In genomic region chr12:121048442-121048841, GRCh38 we compare ENCODE assay signal across 21 cellular contexts. TPM values are rescaled to one million over a fixed set of nuclear protein-coding genes. Genes with fewer than 3 reads are reported as not detected.
DNase-seq lines count a peak whose midpoint lies in the region; ATAC-seq, FAIRE-seq and TF ChIP-seq lines count a peak whose summit lies in the region.
"Had no signal": no experiment of that assay in that cellular context is flagged by ENCODE, and none has a peak within 500 bp of the region (broad histone marks: within the 10 kb centered on the region; RNA-seq: fewer than 3 reads in every experiment).

No MANE protein-coding gene starts in this region.

- ATAC-seq in heart left ventricle (peak in 3 of 4 donors; percentile 24 to 49 (median 42)), T-cell (replicated peaks in 1 of 4) (peak in 1 of 4 experiments; percentile 33), HG03520 (IDR thresholded peaks at IDR 0.05; ENCODE audit: unreplicated experiment) (no peak)
- peak; percentile 52 for ATAC-seq in activated naive CD8-positive, alpha-beta T cell treated with anti-CD3 and anti-CD28 coated beads, Interleukin-2, amount 10 ng/mL, durations not matched to agents 7 days and 5 days (ENCODE audit: low read depth)
- ATAC-seq: left lobe of liver had no signal

- WGBS in heart left ventricle, 4 donors: 27 to 46% (median 42%) methylated on average over 6 to 7 of the region's 7 CpGs
- 37 to 68% (median 55%) methylated on average over 7 of the region's 7 CpGs for WGBS in small intestine, 3 donors

- no peak for TF ChIP-seq CTCF in heart left ventricle (IDR thresholded peaks at IDR 0.05)
- no peak for TF ChIP-seq CTCF in osteoblast (IDR thresholded peaks at IDR 0.05; ENCODE audit: extremely low read depth, low read depth, low read length)

- DNase-seq in heart left ventricle: peak in 1 of 5 donors; percentile 46
- DNase-seq in cardiac septum (ENCODE audit: low spot score): no peak
- DNase-seq in T-cell: peak in 1 of 34 experiments; percentile 9
- no peak for DNase-seq in activated naive CD8-positive, alpha-beta T cell treated with anti-CD3 and anti-CD28 coated beads, Interleukin-2, amount 10 ng/mL, durations not matched to agents 7 days and 5 days
- peak; percentile 14 for DNase-seq in small intestine
- DNase-seq in NCI-H2227 (lab: John Stamatoyannopoulos, UW; ENCODE audit: unreplicated experiment): no peak
- no peak for DNase-seq in osteoblast (ENCODE audit: insufficient read length, low spot score, missing footprints)
- DNase-seq: activated CD4-positive, CD25-positive, alpha-beta regulatory T cell treated with anti-CD3 and anti-CD28 coated beads, Interleukin-2, amount 50 U/mL, for 72 hours; COR-L47; cortex of kidney; midbrain; MM.1S; NCI-H1694; NK-92 treated with Interleukin-12 subunit alpha and Interleukin-12 subunit beta, amount 100 ng/mL, for 24 hours had no signal

- no peaks in the 10 kb centered on the region for H3K27me3 Mint-ChIP-seq in T-cell
- peaks cover 9% of the 10 kb centered on the region for H3K27me3 Mint-ChIP-seq in activated naive CD8-positive, alpha-beta T cell treated with anti-CD3 and anti-CD28 coated beads, Interleukin-2, amount 10 ng/mL, durations not matched to agents 7 days and 5 days

- no peak overlapping the region for H3K27ac ChIP-seq in heart left ventricle
- no peak overlapping the region for H3K27ac ChIP-seq in small intestine (ENCODE audit: low read depth in 1 of 2, low read length in 1 of 2)
- no peak overlapping the region for H3K27ac ChIP-seq in osteoblast (ENCODE audit: low read depth, low read length)
- H3K27ac ChIP-seq: breast epithelium, SK-N-MC had no signal

- H3K4me2 ChIP-seq in osteoblast (ENCODE audit: insufficient read depth, low read length): no peak overlapping the region

- no peaks in the 10 kb centered on the region for H3K9me3 ChIP-seq in heart left ventricle
- H3K9me3 ChIP-seq in small intestine (ENCODE audit: control insufficient read depth, low read depth): no peaks in the 10 kb centered on the region
- H3K9me3 ChIP-seq in osteoblast (ENCODE audit: low read depth, low read length): no peaks in the 10 kb centered on the region
- H3K9me3 ChIP-seq: breast epithelium had no signal

- no peaks in the 10 kb centered on the region for H3K36me3 ChIP-seq in heart left ventricle
- no peaks in the 10 kb centered on the region for H3K36me3 ChIP-seq in small intestine (ENCODE audit: control insufficient read depth in 2 of 2, insufficient read depth in 2 of 2, low read length in 2 of 2)
- no peaks in the 10 kb centered on the region for H3K36me3 ChIP-seq in osteoblast (ENCODE audit: insufficient read depth, low read length)
- H3K36me3 ChIP-seq: breast epithelium had no signal

- no peaks in the 10 kb centered on the region for H4K20me1 ChIP-seq in osteoblast (ENCODE audit: insufficient read depth, low read length)

- H3K27ac Mint-ChIP-seq in T-cell: peak overlapping the region; percentile 22 to 81
- H3K27ac Mint-ChIP-seq in activated naive CD8-positive, alpha-beta T cell treated with anti-CD3 and anti-CD28 coated beads, Interleukin-2, amount 10 ng/mL, durations not matched to agents 7 days and 5 days: peak overlapping the region; percentile 86
- H3K27ac Mint-ChIP-seq: IgD-negative memory B cell had no signal

- H3K79me2 ChIP-seq in osteoblast (ENCODE audit: insufficient read depth, low read length): no peaks in the 10 kb centered on the region

- no peak overlapping the region for H2AFZ ChIP-seq in osteoblast (ENCODE audit: low read length)

- CTCF ChIA-PET in T-cell (lab: Charles Lee): interaction anchor here in 1 of 2 donors (0.6 to 0.8 kb wide), 2 partner anchors 11 to 52 kb away, joined by 5 to 7 read pairs; no protein-coding TSS in a partner anchor

- intact Hi-C loops in heart left ventricle (cut with DNase I) (no loop called here), cardiac septum (cut with DNase I) (no loop called here)

- no peaks in the 10 kb centered on the region for H3K27me3 ChIP-seq in heart left ventricle
- no peaks in the 10 kb centered on the region for H3K27me3 ChIP-seq in small intestine (ENCODE audit: control insufficient read depth in 2 of 2, insufficient read depth in 2 of 2, low read length in 2 of 2)
- peaks cover 4% of the 10 kb centered on the region for H3K27me3 ChIP-seq in osteoblast (ENCODE audit: insufficient read depth, low read length)
- H3K27me3 ChIP-seq: breast epithelium had no signal

- H3K4me3 ChIP-seq in heart left ventricle (no peak overlapping the region), small intestine (ENCODE audit: low read depth in 1 of 2, low read length in 2 of 2) (no peak overlapping the region), osteoblast (ENCODE audit: insufficient read depth, low read length) (no peak overlapping the region)
- H3K4me3 ChIP-seq: breast epithelium, SK-N-MC had no signal

- H3K4me1 Mint-ChIP-seq in T-cell: peaks cover 0 to 5% (median 4%) of the 10 kb centered on the region in 3 donors
- H3K4me1 Mint-ChIP-seq in activated naive CD8-positive, alpha-beta T cell treated with anti-CD3 and anti-CD28 coated beads, Interleukin-2, amount 10 ng/mL, durations not matched to agents 7 days and 5 days: peaks cover 11% of the 10 kb centered on the region
- H3K4me1 Mint-ChIP-seq: neural crest cell had no signal

- H3K36me3 Mint-ChIP-seq in T-cell: no peaks in the 10 kb centered on the region
- H3K36me3 Mint-ChIP-seq in activated naive CD8-positive, alpha-beta T cell treated with anti-CD3 and anti-CD28 coated beads, Interleukin-2, amount 10 ng/mL, durations not matched to agents 7 days and 5 days: no peaks in the 10 kb centered on the region
- H3K36me3 Mint-ChIP-seq: IgD-negative memory B cell had no signal

- H3K9me3 Mint-ChIP-seq in T-cell: no peaks in the 10 kb centered on the region
- H3K9me3 Mint-ChIP-seq in activated naive CD8-positive, alpha-beta T cell treated with anti-CD3 and anti-CD28 coated beads, Interleukin-2, amount 10 ng/mL, durations not matched to agents 7 days and 5 days: no peaks in the 10 kb centered on the region
- H3K9me3 Mint-ChIP-seq: IgD-negative memory B cell, neural crest cell had no signal

- peak overlapping the region; percentile 28 to 72 (median 55) for H3K4me3 Mint-ChIP-seq in T-cell
- peak overlapping the region; percentile 84 for H3K4me3 Mint-ChIP-seq in activated naive CD8-positive, alpha-beta T cell treated with anti-CD3 and anti-CD28 coated beads, Interleukin-2, amount 10 ng/mL, durations not matched to agents 7 days and 5 days
- H3K4me3 Mint-ChIP-seq: IgD-negative memory B cell, neural crest cell had no signal

- POLR2A ChIA-PET in T-cell (lab: Charles Lee): interaction anchor here in 1 of 2 donors (0.6 kb wide), 1 partner anchor 45 kb away, joined by 3 read pairs; no protein-coding TSS in a partner anchor
- POLR2A ChIA-PET in activated naive CD8-positive, alpha-beta T cell treated with anti-CD3 and anti-CD28 coated beads, Interleukin-2, amount 10 ng/mL, durations not matched to agents 7 days and 5 days (lab: Charles Lee): interaction anchor here (1.0 to 1.1 kb wide), 2 partner anchors 11 to 19 kb away, joined by 3 read pairs; no protein-coding TSS in a partner anchor

- TF ChIP-seq POLR2A in heart left ventricle (IDR thresholded peaks at IDR 0.05): no peak

- no peak for FAIRE-seq in small intestine (lab: Jason Lieb, UNC)
- FAIRE-seq: H54 had no signal

- H3K4me1 ChIP-seq in heart left ventricle: peaks cover 0 to 6% (median 0%) of the 10 kb centered on the region in 12 donors
- H3K4me1 ChIP-seq in small intestine (ENCODE audit: control insufficient read depth in 2 of 2, insufficient read depth in 1 of 2, low read depth in 1 of 2, low read length in 1 of 2): no peaks in the 10 kb centered on the region
- no peaks in the 10 kb centered on the region for H3K4me1 ChIP-seq in osteoblast (ENCODE audit: insufficient read depth, low read length)
- H3K4me1 ChIP-seq: breast epithelium had no signal

RNA-seq across cellular contexts. Expression of gene OASL, which starts 9.4 kb away (rescaled TPM):
- total RNA-seq in heart left ventricle (1 to 10 TPM in 2 of 9 donors, under 1 TPM in 6, not detected in 1; 0.32 to 5.0 (median 0.61) TPM), cardiac septum (0.27 TPM), T-cell (10 to 100 TPM in 2 of 5 donors, 1 to 10 TPM in 3; 6.0 to 17.6 (median 8.9) TPM), osteoblast (0.72 and 1.2 TPM in 2 replicates)
- polyA plus RNA-seq in heart left ventricle (under 1 TPM; 0.42 to 0.57 TPM), small intestine (1 to 10 TPM; 1.7 to 3.0 (median 2.2) TPM)
- 10 to 100 TPM; 43.7 to 48.6 TPM for total RNA-seq in activated naive CD8-positive, alpha-beta T cell treated with anti-CD3 and anti-CD28 coated beads, Interleukin-2, amount 10 ng/mL, durations not matched to agents 7 days and 5 days
- total RNA-seq: neural crest cell had no signal

RNA-seq across cellular contexts. Expression of gene C12orf43, which starts 32.2 kb away (rescaled TPM):
- total RNA-seq in heart left ventricle: 10 to 100 TPM in 3 of 9 donors, 1 to 10 TPM in 6; 7.2 to 16.0 (median 9.2) TPM
- 10 to 100 TPM in 1 of 2 donors, 1 to 10 TPM in 1; 5.9 to 16.3 TPM for polyA plus RNA-seq in heart left ventricle
- 9.1 TPM for total RNA-seq in cardiac septum
- 10 to 100 TPM; 15.5 to 19.4 (median 18.2) TPM for total RNA-seq in T-cell
- 10 to 100 TPM; 15.7 to 16.1 TPM for total RNA-seq in activated naive CD8-positive, alpha-beta T cell treated with anti-CD3 and anti-CD28 coated beads, Interleukin-2, amount 10 ng/mL, durations not matched to agents 7 days and 5 days
- 10 to 100 TPM in 1 of 3 donors, 1 to 10 TPM in 2; 4.5 to 11.4 (median 5.1) TPM for polyA plus RNA-seq in small intestine
- 11.8 and 15.2 TPM in 2 replicates for total RNA-seq in osteoblast
